Comparison of ENCODE assay signal across 1 cellular context in genomic region chr13:23629566-23630272, GRCh38.
TF ChIP-seq lines count a peak whose summit lies in the region.

No MANE protein-coding gene starts in this region.

TF ChIP-seq in liver, 16 proteins besides CTCF, POLR2A, EP300 and RAD21 (continued from another document):
- TF ChIP-seq ZBTB33 (IDR thresholded peaks at IDR 0.05) (no peak), HNF4A (conservative IDR thresholded peaks at IDR 0.05) (peak; percentile 42 to 43)
TF ChIP-seq in liver: peak in this region for 6.
